Comparison of ENCODE assay signal across 8 cellular contexts in the genomic region with DNA sequence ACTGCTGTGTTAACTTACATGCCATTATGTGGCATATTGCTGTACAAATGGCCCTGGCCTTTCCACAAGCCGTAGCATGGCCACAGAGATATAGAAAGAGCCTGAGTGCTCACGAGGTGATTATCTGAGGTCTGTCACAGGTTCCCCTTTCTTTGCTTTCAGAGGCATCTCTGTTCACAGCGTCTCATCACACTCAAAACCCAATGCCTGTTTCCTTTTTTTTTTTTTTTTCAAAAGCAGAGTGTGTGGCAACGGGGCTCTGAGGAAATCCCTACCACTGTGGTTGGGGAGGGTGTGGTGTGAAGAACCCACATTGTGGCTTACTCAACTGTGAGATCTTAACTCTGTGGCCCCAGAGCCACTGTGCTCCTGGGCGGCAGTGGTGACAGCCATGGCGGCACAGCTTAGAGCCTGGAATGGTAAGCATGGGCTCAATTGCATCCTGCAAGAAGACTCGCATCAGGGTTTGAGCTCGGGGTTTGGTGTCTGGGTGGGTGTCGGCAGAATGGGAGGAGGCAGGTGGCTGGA. TPM values are rescaled to one million over a fixed set of nuclear protein-coding genes. Genes with fewer than 3 reads are reported as not detected.
DNase-seq lines count a peak whose midpoint lies in the region; ATAC-seq lines count a peak whose summit lies in the region.

No MANE protein-coding gene starts in this region.

- no peaks in the 10 kb centered on the region for H3K27me3 ChIP-seq in CD8-positive, alpha-beta memory T cell (ENCODE audit: insufficient read depth, low read length, poor library complexity, severe bottlenecking)
- no peaks in the 10 kb centered on the region for H3K27me3 ChIP-seq in H7 (ENCODE audit: control insufficient read depth, insufficient read depth, low read length)

- H3K4me1 ChIP-seq in CD8-positive, alpha-beta memory T cell (ENCODE audit: insufficient read depth, low read length) = peaks cover 50% of the 10 kb centered on the region

- H3K9me3 ChIP-seq in CD8-positive, alpha-beta memory T cell (ENCODE audit: low read length) = no peaks in the 10 kb centered on the region

- no peaks in the 10 kb centered on the region for H3K9me3 Mint-ChIP-seq in CD8-positive, alpha-beta memory T cell
- no peaks in the 10 kb centered on the region for H3K9me3 Mint-ChIP-seq in naive B cell

- H3K4me1 Mint-ChIP-seq in CD8-positive, alpha-beta memory T cell = peaks cover 59 to 74% (median 70%) of the 10 kb centered on the region in 3 donors
- peaks cover 23 to 42% (median 29%) of the 10 kb centered on the region in 3 donors for H3K4me1 Mint-ChIP-seq in naive B cell

- CTCF ChIA-PET in CD8-positive, alpha-beta memory T cell (lab: Charles Lee) = interaction anchor here (0.6 to 1.6 kb wide), 3 partner anchors 26 to 54 kb away, joined by 3 to 5 read pairs (median 4); no protein-coding TSS in a partner anchor

- DNase-seq in CD8-positive, alpha-beta memory T cell = peak; percentile 59 to 90 (median 77)
- peak; percentile 75 to 82 for DNase-seq in Kasumi-1 (lab: John Stamatoyannopoulos, UW)
- DNase-seq in activated T-cell treated with anti-CD3 and anti-CD28 coated beads for 24 hours (ENCODE audit: low read depth) = peak; percentile 38
- peak; percentile 80 for DNase-seq in naive B cell
- no peak for DNase-seq in NCI-H1105 (lab: John Stamatoyannopoulos, UW)
- no peak for DNase-seq in H7
- no peak for DNase-seq in hepatic stellate cell (ENCODE audit: low spot score)

- H3K36me3 ChIP-seq in CD8-positive, alpha-beta memory T cell (ENCODE audit: insufficient read depth, low read length) = no peaks in the 10 kb centered on the region
- no peaks in the 10 kb centered on the region for H3K36me3 ChIP-seq in H7 (replicated peaks; ENCODE audit: control insufficient read depth, insufficient read depth, low read length)

- peak overlapping the region; percentile 85 to 97 (median 93) for H3K4me3 Mint-ChIP-seq in CD8-positive, alpha-beta memory T cell
- peak overlapping the region; percentile 39 to 86 (median 79) for H3K4me3 Mint-ChIP-seq in naive B cell

- no peaks in the 10 kb centered on the region for H3K36me3 Mint-ChIP-seq in CD8-positive, alpha-beta memory T cell
- no peaks in the 10 kb centered on the region for H3K36me3 Mint-ChIP-seq in naive B cell

- POLR2A ChIA-PET in CD8-positive, alpha-beta memory T cell (lab: Charles Lee) = interaction anchor here (0.6 kb wide), 1 partner anchor 21 kb away, joined by 4 read pairs; no protein-coding TSS in a partner anchor

- peak; percentile 73 for ATAC-seq in GM21529 (IDR thresholded peaks at IDR 0.05; ENCODE audit: unreplicated experiment)
- peak; percentile 79 to 81 for ATAC-seq in naive B cell (ENCODE audit: low read depth in 2 of 2)

- H3K4me3 ChIP-seq in CD8-positive, alpha-beta memory T cell (ENCODE audit: low read length) = peak overlapping the region; percentile 53
- H3K4me3 ChIP-seq in H7 (ENCODE audit: insufficient read depth, low read depth, low read length) = no peak overlapping the region

- peaks cover 6 to 11% of the 10 kb centered on the region in 2 donors for H3K27me3 Mint-ChIP-seq in CD8-positive, alpha-beta memory T cell
- peaks cover 0 to 12% (median 8%) of the 10 kb centered on the region in 3 donors for H3K27me3 Mint-ChIP-seq in naive B cell

- H3K27ac ChIP-seq in CD8-positive, alpha-beta memory T cell (ENCODE audit: low read depth, low read length) = peak overlapping the region; percentile 84

- peak overlapping the region; percentile 87 to 100 (median 97) for H3K27ac Mint-ChIP-seq in CD8-positive, alpha-beta memory T cell
- H3K27ac Mint-ChIP-seq in naive B cell = peak overlapping the region; percentile 86 to 99 (median 96)

RNA-seq across cellular contexts. Expression of a gene that starts 30.8 kb away (rescaled TPM):
- 1 to 10 TPM in 1 of 2 experiments, under 1 TPM in 1; 1.00 to 1.0 TPM for total RNA-seq in CD8-positive, alpha-beta memory T cell
- polyA plus RNA-seq in CD8-positive, alpha-beta memory T cell = 0.55 TPM
- under 1 TPM in 2 of 6 donors, not detected in 4; 0.12 to 0.17 TPM for polyA plus RNA-seq in naive B cell (ENCODE audit: low read depth in 6 of 6)
- total RNA-seq in H7 (2014; rRNA removed; shearing (Covaris generic)) = 1.3 and 1.5 TPM in 2 replicates

Comparison
In these comparisons a context has a peak if more than half of its experiments do, and no peak if none do; other contexts are left out.
1. DNase-seq: peak in CD8-positive, alpha-beta memory T cell (5 of 5), Kasumi-1 (2 of 2), activated T-cell treated with anti-CD3 and anti-CD28 coated beads for 24 hours (single experiment) and naive B cell (single experiment); none in NCI-H1105 (single experiment), H7 (single experiment) and hepatic stellate cell (single experiment).